In genomic region chr14:69048456-69048855, GRCh38 we compare ENCODE assay signal across 12 cellular contexts.
DNase-seq lines count a peak whose midpoint lies in the region; TF ChIP-seq lines count a peak whose summit lies in the region.
"Had no signal": no experiment of that assay in that cellular context is flagged by ENCODE, and none has a peak within 500 bp of the region (broad histone marks: within the 10 kb centered on the region; RNA-seq: fewer than 3 reads in every experiment).

No MANE protein-coding gene starts in this region.

- H4K20me1 ChIP-seq in fibroblast of lung (ENCODE audit: control insufficient read depth, extremely low read depth, insufficient read depth, low read length): no peaks in the 10 kb centered on the region

- TF ChIP-seq POLR2A in vagina (IDR thresholded peaks at IDR 0.05): no peak

- DNase-seq in stimulated activated CD4-positive, alpha-beta T cell treated with anti-CD3 and anti-CD28 coated beads, Interleukin-15, amount 100 ng/mL, for 24 hours: peak; percentile 19
- no peak for DNase-seq in stimulated activated CD4-positive, alpha-beta T cell treated with anti-CD3 and anti-CD28 coated beads, Interleukin-4, amount 100 ng/mL, for 4 hours
- DNase-seq in SK-MEL-5 (ENCODE audit: low read depth, low spot score): peak; percentile 30
- DNase-seq in fibroblast of lung (ENCODE audit: low read depth in 2 of 2): peak; percentile 18 to 44
- DNase-seq in vagina (ENCODE audit: extremely low spot score in 2 of 2): no peak
- no peak for DNase-seq in NCI-H526 treated with DMSO at 0.1 percent for 48 hours (lab: John Stamatoyannopoulos, UW)
- DNase-seq in activated effector memory CD4-positive, alpha-beta T cell treated with anti-CD3 and anti-CD28 coated beads, Interleukin-2, amount 50 U/mL, for 16 hours: no peak
- DNase-seq in HuH-7.5 (ENCODE audit: low spot score): no peak
- DNase-seq: HCEC 1CT; naive B cell; stimulated activated CD4-positive, alpha-beta T cell treated with anti-CD3 and anti-CD28 coated beads, Interleukin-4, amount 100 ng/mL, for 1 hour had no signal

- TF ChIP-seq CTCF in fibroblast of lung (conservative IDR thresholded peaks at IDR 0.05 in 1 of 2, IDR thresholded peaks at IDR 0.05 in 1 of 2; ENCODE audit: low read depth in 1 of 2, low read length in 2 of 2) (no peak), vagina (IDR thresholded peaks at IDR 0.05) (no peak)

- H3K36me3 ChIP-seq in fibroblast of lung (ENCODE audit: control insufficient read depth, insufficient read depth, low read length) (peaks cover 2% of the 10 kb centered on the region), vagina (no peaks in the 10 kb centered on the region)

- H3K27me3 ChIP-seq in fibroblast of lung (ENCODE audit: control insufficient read depth, insufficient read depth, low read length) (no peaks in the 10 kb centered on the region), vagina (no peaks in the 10 kb centered on the region)

- no peak overlapping the region for H3K9ac ChIP-seq in fibroblast of lung (ENCODE audit: insufficient read depth, low read length)

- H3K4me3 ChIP-seq in fibroblast of lung (replicated peaks in 1 of 4; ENCODE audit: control extremely low read depth in 1 of 4, insufficient read depth in 1 of 4, low read depth in 3 of 4, low read length in 4 of 4) (no peak overlapping the region), vagina (no peak overlapping the region)

- intact Hi-C loops in vagina (cut with DNase I): loop anchor here (5.0 kb wide), 1 partner anchor 71 kb away; the partner anchor contains the start of gene ACTN1

- H3K9me3 ChIP-seq in fibroblast of lung (ENCODE audit: control insufficient read depth, insufficient read depth, low read depth, low read length) (no peaks in the 10 kb centered on the region), vagina (no peaks in the 10 kb centered on the region)

- no peak overlapping the region for H3K4me2 ChIP-seq in fibroblast of lung (ENCODE audit: extremely low read depth, insufficient read depth, low read length)

- H2AFZ ChIP-seq in fibroblast of lung (ENCODE audit: low read length): no peak overlapping the region

- no peak overlapping the region for H3K27ac ChIP-seq in fibroblast of lung (ENCODE audit: insufficient read depth, low read length)
- peak overlapping the region; percentile 90 for H3K27ac ChIP-seq in vagina
- H3K27ac ChIP-seq: HL-60 had no signal

- H3K4me1 ChIP-seq in fibroblast of lung (ENCODE audit: control insufficient read depth, extremely low read depth, insufficient read depth, low read length): peaks cover 33% of the 10 kb centered on the region
- peaks cover 86% of the 10 kb centered on the region for H3K4me1 ChIP-seq in vagina

- no peaks in the 10 kb centered on the region for H3K79me2 ChIP-seq in fibroblast of lung (ENCODE audit: control insufficient read depth, insufficient read depth, low read length)

- in situ Hi-C loops in SK-MEL-5 (cut with HindIII; ENCODE audit: low pct_unique_long_range_greater_than_20kb, low sequenced_read_pairs): no loop called here

Comparison
In these comparisons a context has a peak if more than half of its experiments do, and no peak if none do; other contexts are left out.
1. DNase-seq: peak in stimulated activated CD4-positive, alpha-beta T cell treated with anti-CD3 and anti-CD28 coated beads, Interleukin-15, amount 100 ng/mL, for 24 hours (single experiment), SK-MEL-5 (single experiment) and fibroblast of lung (2 of 2); none in stimulated activated CD4-positive, alpha-beta T cell treated with anti-CD3 and anti-CD28 coated beads, Interleukin-4, amount 100 ng/mL, for 4 hours (0 of 2), vagina (0 of 2), NCI-H526 treated with DMSO at 0.1 percent for 48 hours (single experiment), activated effector memory CD4-positive, alpha-beta T cell treated with anti-CD3 and anti-CD28 coated beads, Interleukin-2, amount 50 U/mL, for 16 hours (single experiment) and HuH-7.5 (single experiment).